12 cellular contexts compared by ENCODE assay signal in the genomic region with DNA sequence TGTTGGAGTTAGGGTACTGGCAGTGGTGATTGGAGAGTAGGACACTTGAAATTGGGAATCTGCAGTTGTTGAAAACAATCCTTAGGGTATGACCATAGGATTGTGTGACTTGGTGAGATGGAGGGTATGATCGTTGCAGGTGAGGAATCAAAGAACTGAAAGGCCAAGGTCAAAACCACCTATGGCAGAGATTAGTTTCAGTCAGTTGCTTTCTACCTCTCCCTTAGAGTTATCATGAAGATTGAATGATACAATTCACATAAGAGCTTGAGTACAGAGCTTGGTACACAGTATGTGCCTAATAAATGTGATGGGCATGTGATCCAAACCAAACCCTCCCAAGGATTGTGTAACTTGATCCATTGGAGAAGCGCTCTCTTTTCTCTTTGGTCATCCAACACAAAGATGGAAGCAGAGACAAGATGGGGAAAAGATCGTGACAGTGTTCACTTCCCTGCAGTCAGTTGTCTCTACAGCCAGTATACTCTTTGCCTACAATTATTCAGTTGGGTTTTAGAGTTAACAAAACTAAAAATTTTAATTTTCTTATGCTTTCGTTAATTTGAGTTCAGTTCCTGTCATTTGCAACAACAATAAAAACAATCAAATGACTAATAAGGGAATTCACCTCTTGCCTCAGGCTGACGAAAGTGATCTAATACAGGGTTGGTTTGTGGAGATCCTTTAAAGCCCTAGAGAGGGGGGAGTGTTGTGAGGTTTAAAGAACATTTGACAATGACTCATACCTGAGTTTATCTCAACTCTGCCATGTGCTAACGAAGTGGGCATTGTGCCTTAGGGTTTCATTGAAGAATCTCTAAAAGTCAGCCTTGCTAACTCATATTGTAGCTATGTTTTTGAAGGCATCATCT. TPM values are rescaled to one million over a fixed set of nuclear protein-coding genes. Genes with fewer than 3 reads are reported as not detected.
DNase-seq lines count a peak whose midpoint lies in the region; ATAC-seq and TF ChIP-seq lines count a peak whose summit lies in the region.
"Had no signal": no experiment of that assay in that cellular context is flagged by ENCODE, and none has a peak within 500 bp of the region (broad histone marks: within the 10 kb centered on the region; RNA-seq: fewer than 3 reads in every experiment).

No MANE protein-coding gene starts in this region.

- H3K27ac Mint-ChIP-seq in activated naive CD8-positive, alpha-beta T cell treated with anti-CD3 and anti-CD28 coated beads, Interleukin-2, amount 10 ng/mL, durations not matched to agents 7 days and 5 days: no peak overlapping the region
- no peak overlapping the region for H3K27ac Mint-ChIP-seq in activated naive CD8-positive, alpha-beta T cell treated with anti-CD3 and anti-CD28 coated beads for 36 hours
- no peak overlapping the region for H3K27ac Mint-ChIP-seq in T-helper 2 cell treated with Interferon-gamma antibody and Interleukin-4, amounts not matched to agents 5 μg/mL and 100 μg/mL, for 36 hours

- peaks cover 11% of the 10 kb centered on the region for H3K27me3 Mint-ChIP-seq in activated naive CD8-positive, alpha-beta T cell treated with anti-CD3 and anti-CD28 coated beads, Interleukin-2, amount 10 ng/mL, durations not matched to agents 7 days and 5 days
- no peaks in the 10 kb centered on the region for H3K27me3 Mint-ChIP-seq in activated naive CD8-positive, alpha-beta T cell treated with anti-CD3 and anti-CD28 coated beads for 36 hours
- H3K27me3 Mint-ChIP-seq in T-helper 2 cell treated with Interferon-gamma antibody and Interleukin-4, amounts not matched to agents 5 μg/mL and 100 μg/mL, for 36 hours (ENCODE audit: low read depth): peaks cover 12% of the 10 kb centered on the region

- in situ Hi-C loops in Panc1 (cut with HindIII; ENCODE audit: low pct_unique_long_range_greater_than_20kb, low sequenced_read_pairs): no loop called here

- BruUV-seq in Panc1 (replicated peaks; lab: Mats Ljungman, UMichigan): no TSS peak

- no peak for DNase-seq in activated naive CD8-positive, alpha-beta T cell treated with anti-CD3 and anti-CD28 coated beads, Interleukin-2, amount 10 ng/mL, durations not matched to agents 7 days and 5 days
- no peak for DNase-seq in activated naive CD8-positive, alpha-beta T cell treated with anti-CD3 and anti-CD28 coated beads for 36 hours
- DNase-seq in Panc1 (ENCODE audit: low read depth, low spot score) (peak; percentile 12), epithelial cell of proximal tubule (ENCODE audit: low read depth) (peak; percentile 82), stromal cell of bone marrow (ENCODE audit: low read depth) (peak; percentile 12), NCI-H1694 (lab: John Stamatoyannopoulos, UW) (no peak), erythroblast (lab: John Stamatoyannopoulos, UW) (no peak)
- DNase-seq in T-helper 2 cell treated with Interferon-gamma antibody and Interleukin-4, amounts not matched to agents 5 μg/mL and 100 μg/mL, for 36 hours (ENCODE audit: low spot score): no peak
- DNase-seq: activated T-cell treated with anti-CD3 and anti-CD28 coated beads, Interleukin-2, amount 50 U/mL, for 48 hours; islet precursor cell; NCI-H2171 treated with DMSO at 0.1 percent for 48 hours; T-helper 1 cell had no signal

- TF ChIP-seq POLR2A in erythroblast (IDR thresholded peaks at IDR 0.05; ENCODE audit: low read length): no peak

- no peaks in the 10 kb centered on the region for H3K9me3 ChIP-seq in Panc1 (ENCODE audit: control insufficient read depth, insufficient read depth, low read depth, low read length)

- H3K9me3 Mint-ChIP-seq in activated naive CD8-positive, alpha-beta T cell treated with anti-CD3 and anti-CD28 coated beads, Interleukin-2, amount 10 ng/mL, durations not matched to agents 7 days and 5 days: peaks cover 7% of the 10 kb centered on the region
- peaks cover 5% of the 10 kb centered on the region for H3K9me3 Mint-ChIP-seq in activated naive CD8-positive, alpha-beta T cell treated with anti-CD3 and anti-CD28 coated beads for 36 hours
- H3K9me3 Mint-ChIP-seq in T-helper 2 cell treated with Interferon-gamma antibody and Interleukin-4, amounts not matched to agents 5 μg/mL and 100 μg/mL, for 36 hours: peaks cover 5% of the 10 kb centered on the region

- no peak for TF ChIP-seq CTCF in Panc1 (IDR thresholded peaks at IDR 0.05)
- TF ChIP-seq CTCF in epithelial cell of proximal tubule (conservative IDR thresholded peaks at IDR 0.05; ENCODE audit: low read depth, low read length): no peak

- CTCF ChIA-PET in Panc1 (lab: Charles Lee): no interaction called here

- peak; percentile 74 for ATAC-seq in activated naive CD8-positive, alpha-beta T cell treated with anti-CD3 and anti-CD28 coated beads, Interleukin-2, amount 10 ng/mL, durations not matched to agents 7 days and 5 days (ENCODE audit: low read depth)
- 0 out of 2 replicates have a peak, but pooled peaks have one; percentile 66 for ATAC-seq in Panc1

- H3K27me3 ChIP-seq in Panc1 (ENCODE audit: control insufficient read depth, insufficient read depth, low read length): no peaks in the 10 kb centered on the region

- no peak overlapping the region for H3K4me3 Mint-ChIP-seq in activated naive CD8-positive, alpha-beta T cell treated with anti-CD3 and anti-CD28 coated beads, Interleukin-2, amount 10 ng/mL, durations not matched to agents 7 days and 5 days
- H3K4me3 Mint-ChIP-seq in activated naive CD8-positive, alpha-beta T cell treated with anti-CD3 and anti-CD28 coated beads for 36 hours: no peak overlapping the region
- no peak overlapping the region for H3K4me3 Mint-ChIP-seq in T-helper 2 cell treated with Interferon-gamma antibody and Interleukin-4, amounts not matched to agents 5 μg/mL and 100 μg/mL, for 36 hours

- intact Hi-C loops in Panc1 (cut with micrococcal nuclease; ENCODE audit: unreplicated experiment): no loop called here

- H3K4me3 ChIP-seq in Panc1 (ENCODE audit: low read depth in 2 of 2, low read length in 2 of 2) (no peak overlapping the region), epithelial cell of proximal tubule (ENCODE audit: low read depth, low read length) (no peak overlapping the region)

- H3K4me1 Mint-ChIP-seq in activated naive CD8-positive, alpha-beta T cell treated with anti-CD3 and anti-CD28 coated beads, Interleukin-2, amount 10 ng/mL, durations not matched to agents 7 days and 5 days: peaks cover 5% of the 10 kb centered on the region
- H3K4me1 Mint-ChIP-seq in activated naive CD8-positive, alpha-beta T cell treated with anti-CD3 and anti-CD28 coated beads for 36 hours: peaks cover 7% of the 10 kb centered on the region
- H3K4me1 Mint-ChIP-seq in T-helper 2 cell treated with Interferon-gamma antibody and Interleukin-4, amounts not matched to agents 5 μg/mL and 100 μg/mL, for 36 hours (ENCODE audit: low read depth): peaks cover 10% of the 10 kb centered on the region

- H3K36me3 Mint-ChIP-seq in activated naive CD8-positive, alpha-beta T cell treated with anti-CD3 and anti-CD28 coated beads, Interleukin-2, amount 10 ng/mL, durations not matched to agents 7 days and 5 days: peaks cover 4% of the 10 kb centered on the region
- H3K36me3 Mint-ChIP-seq in activated naive CD8-positive, alpha-beta T cell treated with anti-CD3 and anti-CD28 coated beads for 36 hours: no peaks in the 10 kb centered on the region
- no peaks in the 10 kb centered on the region for H3K36me3 Mint-ChIP-seq in T-helper 2 cell treated with Interferon-gamma antibody and Interleukin-4, amounts not matched to agents 5 μg/mL and 100 μg/mL, for 36 hours (ENCODE audit: low read depth)

- no peaks in the 10 kb centered on the region for H3K36me3 ChIP-seq in Panc1 (ENCODE audit: control insufficient read depth, insufficient read depth, low read length)

- POLR2A ChIA-PET in activated naive CD8-positive, alpha-beta T cell treated with anti-CD3 and anti-CD28 coated beads, Interleukin-2, amount 10 ng/mL, durations not matched to agents 7 days and 5 days (lab: Charles Lee): interaction anchor here (0.7 kb wide), 1 partner anchor 15 kb away, joined by 3 read pairs; a partner anchor contains a TSS
- POLR2A ChIA-PET in Panc1 (lab: Charles Lee): no interaction called here

- no peak overlapping the region for H3K27ac ChIP-seq in Panc1 (ENCODE audit: low read length)

- no peaks in the 10 kb centered on the region for H3K4me1 ChIP-seq in Panc1 (ENCODE audit: control insufficient read depth, insufficient read depth, low read length)

RNA-seq across cellular contexts. Expression of a gene that starts 14.7 kb away (rescaled TPM):
- total RNA-seq in activated naive CD8-positive, alpha-beta T cell treated with anti-CD3 and anti-CD28 coated beads, Interleukin-2, amount 10 ng/mL, durations not matched to agents 7 days and 5 days: 100 to 1,000 TPM; 119 to 127 TPM
- total RNA-seq in activated naive CD8-positive, alpha-beta T cell treated with anti-CD3 and anti-CD28 coated beads for 36 hours: 100 to 1,000 TPM; 101 to 105 TPM
- 129 TPM for total RNA-seq in Panc1 (2021; ENCODE audit: unreplicated experiment)
- polyA plus RNA-seq in Panc1 (2012; ENCODE audit: insufficient read length): 45.8 TPM
- 64.6 and 79.5 TPM in 2 replicates for total RNA-seq in epithelial cell of proximal tubule

Comparison
In these comparisons a context has a peak if more than half of its experiments do, and no peak if none do; other contexts are left out.
1. DNase-seq: peak in Panc1 (single experiment), epithelial cell of proximal tubule (single experiment) and stromal cell of bone marrow (single experiment); none in activated naive CD8-positive, alpha-beta T cell treated with anti-CD3 and anti-CD28 coated beads, Interleukin-2, amount 10 ng/mL, durations not matched to agents 7 days and 5 days (single experiment), activated naive CD8-positive, alpha-beta T cell treated with anti-CD3 and anti-CD28 coated beads for 36 hours (single experiment), NCI-H1694 (single experiment), erythroblast (0 of 2) and T-helper 2 cell treated with Interferon-gamma antibody and Interleukin-4, amounts not matched to agents 5 μg/mL and 100 μg/mL, for 36 hours (single experiment).